Comparison of ENCODE assay signal across 20 cellular contexts in genomic region chr5:15516486-15516885, GRCh38. TPM values are rescaled to one million over a fixed set of nuclear protein-coding genes. Genes with fewer than 3 reads are reported as not detected.
A peak's percentile ranks its signal among the peaks of the same experiment; 100 is the strongest.
DNase-seq lines count a peak whose midpoint lies in the region; TF ChIP-seq lines count a peak whose summit lies in the region.
"Had no signal": no experiment of that assay in that cellular context is flagged by ENCODE, and none has a peak within 500 bp of the region (broad histone marks: within the 10 kb centered on the region; RNA-seq: fewer than 3 reads in every experiment).

No MANE protein-coding gene starts in this region.

- DNase-seq in NB4 (ENCODE audit: low read depth) (peak; percentile 10), OCI-M1 (lab: John Stamatoyannopoulos, UW) (peak; percentile 36), esophagus muscularis mucosa (ENCODE audit: extremely low spot score) (peak; percentile 5), anterior cingulate cortex (lab: John Stamatoyannopoulos, UW) (no peak), type B pancreatic cell (ENCODE audit: extremely low spot score, unreplicated experiment) (no peak), NK-92 (lab: John Stamatoyannopoulos, UW; ENCODE audit: unreplicated experiment) (no peak)
- no peak for DNase-seq in stimulated activated CD4-positive, alpha-beta T cell treated with anti-CD3 and anti-CD28 coated beads, Interleukin-4, amount 100 ng/mL, for 4 hours
- DNase-seq: ACHN; BE2C; C1 segment of cervical spinal cord; CD4-positive, CD25-positive, alpha-beta regulatory T cell; CD8-positive, alpha-beta memory T cell; COR-L47; DMS 273 treated with DMSO at 0.1 percent for 48 hours; DMS79; GDM1; GOT3; H7 had no signal

- H3K9me3 Mint-ChIP-seq in type B pancreatic cell = no peaks in the 10 kb centered on the region

- no peak for TF ChIP-seq EP300 in esophagus muscularis mucosa (IDR thresholded peaks at IDR 0.05)

- H3K27me3 ChIP-seq in esophagus muscularis mucosa = no peaks in the 10 kb centered on the region
- H3K27me3 ChIP-seq: BE2C had no signal

- POLR2A ChIA-PET in HEK293 (lab: Yijun Ruan, JAX) = no interaction called here

- 84% methylated on average over 12 of the region's 12 CpGs for WGBS in esophagus muscularis mucosa

- intact Hi-C loops in esophagus muscularis mucosa (cut with DNase I) = no loop called here

- no peak overlapping the region for H3K4me3 ChIP-seq in HEK293 (ENCODE audit: low read depth, low read length)
- no peak overlapping the region for H3K4me3 ChIP-seq in NB4 (ENCODE audit: low read depth, low read length)
- H3K4me3 ChIP-seq in esophagus muscularis mucosa = no peak overlapping the region

- CTCF ChIA-PET in HEK293 (lab: Yijun Ruan, JAX) = interaction anchor here (0.9 kb wide), 1 partner anchor 12 kb away, joined by 3 read pairs; no protein-coding TSS in a partner anchor

- H3K4me1 Mint-ChIP-seq in type B pancreatic cell (ENCODE audit: unreplicated experiment) = peaks cover 11% of the 10 kb centered on the region
- H3K4me1 Mint-ChIP-seq: CD4-positive, CD25-positive, alpha-beta regulatory T cell; CD8-positive, alpha-beta memory T cell; IgD-negative memory B cell had no signal

- H3K9me3 ChIP-seq in HEK293 (ENCODE audit: control insufficient read depth, insufficient read depth, low read depth, low read length) = no peaks in the 10 kb centered on the region
- no peaks in the 10 kb centered on the region for H3K9me3 ChIP-seq in esophagus muscularis mucosa
- H3K9me3 ChIP-seq: BE2C had no signal

- H3K36me3 Mint-ChIP-seq in type B pancreatic cell = peaks cover 4% of the 10 kb centered on the region
- H3K36me3 Mint-ChIP-seq: CD4-positive, CD25-positive, alpha-beta regulatory T cell; CD8-positive, alpha-beta memory T cell; IgD-negative memory B cell had no signal

- H3K4me3 Mint-ChIP-seq in type B pancreatic cell = no peak overlapping the region
- H3K4me3 Mint-ChIP-seq: CD4-positive, CD25-positive, alpha-beta regulatory T cell; CD8-positive, alpha-beta memory T cell; IgD-negative memory B cell had no signal

- H3K4me1 ChIP-seq in HEK293 (ENCODE audit: control insufficient read depth, insufficient read depth, low read length) (no peaks in the 10 kb centered on the region), esophagus muscularis mucosa (peaks cover 15 to 49% (median 23%) of the 10 kb centered on the region in 4 donors)

- no peak overlapping the region for H3K27ac ChIP-seq in HEK293 (ENCODE audit: extremely low read depth, low read depth, low read length)
- no peak overlapping the region for H3K27ac ChIP-seq in esophagus muscularis mucosa (replicated peaks in 1 of 4)

- TF ChIP-seq POLR2A in NB4 (IDR thresholded peaks at IDR 0.05; ENCODE audit: extremely low read depth, insufficient read length) (no peak), esophagus muscularis mucosa (IDR thresholded peaks at IDR 0.05; ENCODE audit: low read depth) (no peak)

- H3K36me3 ChIP-seq in HEK293 (ENCODE audit: control insufficient read depth in 2 of 2, insufficient read depth in 1 of 2, low read length in 2 of 2) (no peaks in the 10 kb centered on the region), esophagus muscularis mucosa (no peaks in the 10 kb centered on the region)
- H3K36me3 ChIP-seq: BE2C had no signal

- no peak for TF ChIP-seq CTCF in HEK293 (tag by site-specific recombination; IDR thresholded peaks at IDR 0.05)
- TF ChIP-seq CTCF in NB4 (IDR thresholded peaks at IDR 0.05; ENCODE audit: low read depth, low read length) = no peak
- TF ChIP-seq CTCF in esophagus muscularis mucosa (IDR thresholded peaks at IDR 0.05) = no peak
- TF ChIP-seq CTCF in type B pancreatic cell (conservative IDR thresholded peaks at IDR 0.05) = no peak

- H3K27ac Mint-ChIP-seq in type B pancreatic cell = no peak overlapping the region
- H3K27ac Mint-ChIP-seq: CD4-positive, CD25-positive, alpha-beta regulatory T cell; CD8-positive, alpha-beta memory T cell; IgD-negative memory B cell had no signal

- no peaks in the 10 kb centered on the region for H3K27me3 Mint-ChIP-seq in type B pancreatic cell
- H3K27me3 Mint-ChIP-seq: CD8-positive, alpha-beta memory T cell had no signal

TF ChIP-seq in HEK293, 187 proteins besides CTCF, POLR2A, EP300 and RAD21:
- TF ChIP-seq ZFHX2 (tag by site-specific recombination; conservative IDR thresholded peaks at IDR 0.05) (peak; percentile 92), EGR2 (tag by site-specific recombination; IDR thresholded peaks at IDR 0.05; ENCODE audit: low read depth) (peak; percentile 85), BCL11A (tag by site-specific recombination; IDR thresholded peaks at IDR 0.05; ENCODE audit: low read depth) (no peak), ZBTB49 (tag by site-specific recombination; IDR thresholded peaks at IDR 0.05; ENCODE audit: low read depth) (no peak), BCL11B (tag by site-specific recombination; IDR thresholded peaks at IDR 0.05; ENCODE audit: low read depth) (no peak), GLIS1 (tag by site-specific recombination; IDR thresholded peaks at IDR 0.05) (peak; percentile 34; the same call in 1 of the 2 replicates), ZNF16 (tag by site-specific recombination; IDR thresholded peaks at IDR 0.05; ENCODE audit: low read depth) (no peak), ZNF239 (tag by site-specific recombination; IDR thresholded peaks at IDR 0.05) (no peak), ZNF366 (tag by site-specific recombination; conservative IDR thresholded peaks at IDR 0.05) (no peak)

RNA-seq across cellular contexts. Expression of gene FBXL7, which starts 16.5 kb away (rescaled TPM):
- total RNA-seq in esophagus muscularis mucosa (10 to 100 TPM; 25.7 to 37.7 (median 27.6) TPM), type B pancreatic cell (ENCODE audit: low replicate concordance) (3.8 and 21.3 TPM in 2 replicates)
- total RNA-seq: CD4-positive, CD25-positive, alpha-beta regulatory T cell; CD8-positive, alpha-beta memory T cell had no signal

Comparison
In these comparisons a context has a peak if more than half of its experiments do, and no peak if none do; other contexts are left out.
1. DNase-seq: peak in NB4 (single experiment), OCI-M1 (single experiment) and esophagus muscularis mucosa (single experiment); none in anterior cingulate cortex (0 of 58), type B pancreatic cell (single experiment), NK-92 (single experiment) and stimulated activated CD4-positive, alpha-beta T cell treated with anti-CD3 and anti-CD28 coated beads, Interleukin-4, amount 100 ng/mL, for 4 hours (0 of 2).